In genomic region chr2:7286120-7286519, GRCh38 we compare ENCODE assay signal across 33 cellular contexts.
DNase-seq lines count a peak whose midpoint lies in the region; ATAC-seq, FAIRE-seq and TF ChIP-seq lines count a peak whose summit lies in the region.
"Had no signal": no experiment of that assay in that cellular context is flagged by ENCODE, and none has a peak within 500 bp of the region (broad histone marks: within the 10 kb centered on the region; RNA-seq: fewer than 3 reads in every experiment).

No MANE protein-coding gene starts in this region.

- H3K27ac ChIP-seq in WERI-Rb-1 (peak overlapping the region; percentile 11; the same call in 1 of the 2 replicates), esophagus muscularis mucosa (replicated peaks in 1 of 4) (no peak overlapping the region), pancreas (peak overlapping the region in 1 of 4 donors; percentile 2)
- H3K27ac ChIP-seq: 22Rv1; A549; BLaER1; BLaER1 treated with 17β-estradiol and CSF1 and Interleukin-3, amounts not matched to agents 10 nM and 100 nM; C4-2B had no signal

- H3K4me1 ChIP-seq in esophagus muscularis mucosa (no peaks in the 10 kb centered on the region), pancreas (peaks cover 4 to 12% (median 6%) of the 10 kb centered on the region in 3 donors)
- H3K4me1 ChIP-seq: A549; BE2C; BLaER1; BLaER1 treated with 17β-estradiol and CSF1 and Interleukin-3, amounts not matched to agents 10 nM and 100 nM; Caco-2 had no signal

- TF ChIP-seq POLR2A in esophagus muscularis mucosa (IDR thresholded peaks at IDR 0.05; ENCODE audit: low read depth): no peak

- H3K4me3 ChIP-seq in WERI-Rb-1 (ENCODE audit: low read depth, low read length) (no peak overlapping the region), esophagus muscularis mucosa (no peak overlapping the region), pancreas (no peak overlapping the region)
- H3K4me3 ChIP-seq: A549; BLaER1; BLaER1 treated with 17β-estradiol and CSF1 and Interleukin-3, amounts not matched to agents 10 nM and 100 nM had no signal

- intact Hi-C loops in esophagus muscularis mucosa (cut with DNase I) (no loop called here), pancreas (cut with DNase I) (no loop called here)

- 83% methylated on average over 9 of the region's 9 CpGs for WGBS in esophagus muscularis mucosa
- WGBS in pancreas, 2 donors: 48 to 57% methylated on average over 9 of the region's 9 CpGs

- DNase-seq in WERI-Rb-1: no peak
- peak; percentile 55 for DNase-seq in esophagus muscularis mucosa (ENCODE audit: extremely low spot score)
- DNase-seq in pancreas: no peak
- DNase-seq in RPMI8226: no peak
- DNase-seq: 8988T; ACHN; AML-193; BE2C; C1 segment of cervical spinal cord; Caco-2; Calu3; CD4-positive, alpha-beta memory T cell; CD4-positive, alpha-beta T cell; CD4-positive, CD25-positive, alpha-beta regulatory T cell; CD8-positive, alpha-beta memory T cell; CD8-positive, alpha-beta T cell; COR-L47; DMS 273 treated with DMSO at 0.1 percent for 48 hours; DMS153; DMS53; DMS79; DMS79 treated with DMSO at 0.1 percent for 48 hours; DND-41; EL had no signal

- no peak for FAIRE-seq in pancreas (lab: Jason Lieb, UNC)
- FAIRE-seq: A204.1, A549, D721Med had no signal

- H3K9me3 ChIP-seq in WERI-Rb-1 (ENCODE audit: severe bottlenecking): peaks cover 2% of the 10 kb centered on the region
- no peaks in the 10 kb centered on the region for H3K9me3 ChIP-seq in esophagus muscularis mucosa
- H3K9me3 ChIP-seq in pancreas: no peaks in the 10 kb centered on the region
- H3K9me3 ChIP-seq: A549; BE2C; BLaER1; BLaER1 treated with 17β-estradiol and CSF1 and Interleukin-3, amounts not matched to agents 10 nM and 100 nM; Caco-2 had no signal

- H3K27me3 ChIP-seq in WERI-Rb-1 (ENCODE audit: insufficient read depth, low read depth, severe bottlenecking): no peaks in the 10 kb centered on the region
- peaks cover 0 to 3% (median 0%) of the 10 kb centered on the region in 4 donors for H3K27me3 ChIP-seq in esophagus muscularis mucosa
- H3K27me3 ChIP-seq in pancreas: no peaks in the 10 kb centered on the region
- H3K27me3 ChIP-seq: BE2C; BLaER1; BLaER1 treated with 17β-estradiol and CSF1 and Interleukin-3, amounts not matched to agents 10 nM and 100 nM had no signal

- no peak for TF ChIP-seq EP300 in esophagus muscularis mucosa (IDR thresholded peaks at IDR 0.05)

- TF ChIP-seq CTCF in WERI-Rb-1 (IDR thresholded peaks at IDR 0.05; ENCODE audit: low read depth, low read length) (no peak), esophagus muscularis mucosa (IDR thresholded peaks at IDR 0.05) (no peak), pancreas (IDR thresholded peaks at IDR 0.05) (no peak)

- ATAC-seq in pancreas (peak; percentile 39 to 82 (median 62)), HG02981 (IDR thresholded peaks at IDR 0.05; ENCODE audit: unreplicated experiment) (no peak), GM21528 (IDR thresholded peaks at IDR 0.05; ENCODE audit: low FRiP score, unreplicated experiment) (no peak)
- ATAC-seq: A549; CD8-positive, alpha-beta T cell had no signal

- H3K36me3 ChIP-seq in WERI-Rb-1 (no peaks in the 10 kb centered on the region), esophagus muscularis mucosa (no peaks in the 10 kb centered on the region), pancreas (no peaks in the 10 kb centered on the region)
- H3K36me3 ChIP-seq: BE2C; BLaER1; BLaER1 treated with 17β-estradiol and CSF1 and Interleukin-3, amounts not matched to agents 10 nM and 100 nM had no signal

Comparison
In these comparisons a context has a peak if more than half of its experiments do, and no peak if none do; other contexts are left out.
1. ATAC-seq: peak in pancreas (4 of 4); none in HG02981 (single experiment) and GM21528 (single experiment).